8 cellular contexts compared by ENCODE assay signal in genomic region chr12:67482751-67483661, GRCh38.
DNase-seq lines count a peak whose midpoint lies in the region; ATAC-seq and TF ChIP-seq lines count a peak whose summit lies in the region.

No MANE protein-coding gene starts in this region.

- no peak overlapping the region for H3K27ac Mint-ChIP-seq in activated T-cell treated with anti-CD3 and anti-CD28 coated beads, Interleukin-2, amount 50 U/mL, for 72 hours

- TF ChIP-seq CTCF in GM13976 (IDR thresholded peaks at IDR 0.05; ENCODE audit: borderline replicate concordance, control extremely low read depth, extremely low read depth, insufficient read depth, missing control alignments) = no peak

- no peaks in the 10 kb centered on the region for H3K36me3 ChIP-seq in MG63

- ATAC-seq in GM18858 (IDR thresholded peaks at IDR 0.05; ENCODE audit: unreplicated experiment) = peak; percentile 56
- peak; percentile 63 for ATAC-seq in HG03025 (IDR thresholded peaks at IDR 0.05; ENCODE audit: low FRiP score, unreplicated experiment)
- peak; percentile 88 to 92 for ATAC-seq in activated T-cell treated with anti-CD3 and anti-CD28 coated beads, Interleukin-2, amount 50 U/mL, for 72 hours (replicated peaks in 1 of 2)

- no peaks in the 10 kb centered on the region for H3K27me3 Mint-ChIP-seq in activated T-cell treated with anti-CD3 and anti-CD28 coated beads, Interleukin-2, amount 50 U/mL, for 72 hours (ENCODE audit: low read depth)

- H3K4me1 Mint-ChIP-seq in activated T-cell treated with anti-CD3 and anti-CD28 coated beads, Interleukin-2, amount 50 U/mL, for 72 hours (ENCODE audit: low read depth) = peaks cover 36% of the 10 kb centered on the region

- H3K4me3 Mint-ChIP-seq in activated T-cell treated with anti-CD3 and anti-CD28 coated beads, Interleukin-2, amount 50 U/mL, for 72 hours = peak overlapping the region in 1 of 2 donors; percentile 7

- DNase-seq in NOMO-1 (lab: John Stamatoyannopoulos, UW; ENCODE audit: unreplicated experiment in 2 of 2) (peak; percentile 86 to 99), cardiac septum (ENCODE audit: low spot score) (peak; percentile 84), GM13976 (ENCODE audit: low spot score) (no peak), MG63 (no peak)
- peak; percentile 71 to 78 for DNase-seq in activated T-cell treated with anti-CD3 and anti-CD28 coated beads, Interleukin-2, amount 50 U/mL, for 72 hours
- peak; percentile 63 for DNase-seq in stimulated activated CD4-positive, alpha-beta T cell treated with anti-CD3 and anti-CD28 coated beads, Interleukin-15, amount 100 ng/mL, for 24 hours

- H3K9me3 ChIP-seq in MG63 = peaks cover 4% of the 10 kb centered on the region; the same call in 1 of the 2 replicates

- intact Hi-C loops in cardiac septum (cut with DNase I) = no loop called here

- no peaks in the 10 kb centered on the region for H3K27me3 ChIP-seq in MG63

- peaks cover 3 to 4% of the 10 kb centered on the region in 2 donors for H3K9me3 Mint-ChIP-seq in activated T-cell treated with anti-CD3 and anti-CD28 coated beads, Interleukin-2, amount 50 U/mL, for 72 hours

- no peak overlapping the region for H3K4me3 ChIP-seq in MG63

- peaks cover 7 to 11% of the 10 kb centered on the region in 2 donors for H3K36me3 Mint-ChIP-seq in activated T-cell treated with anti-CD3 and anti-CD28 coated beads, Interleukin-2, amount 50 U/mL, for 72 hours (ENCODE audit: insufficient read depth in 2 of 2)

- in situ Hi-C loops in GM13976 (cut with MboI; ENCODE audit: low sequenced_read_pairs, unreplicated experiment) = no loop called here

Comparison
In these comparisons a context has a peak if more than half of its experiments do, and no peak if none do; other contexts are left out.
1. DNase-seq: peak in NOMO-1 (2 of 2), activated T-cell treated with anti-CD3 and anti-CD28 coated beads, Interleukin-2, amount 50 U/mL, for 72 hours (2 of 2), cardiac septum (single experiment) and stimulated activated CD4-positive, alpha-beta T cell treated with anti-CD3 and anti-CD28 coated beads, Interleukin-15, amount 100 ng/mL, for 24 hours (single experiment); none in GM13976 (single experiment) and MG63 (single experiment).
2. Peak in every context shown above with its lines, with median percentiles within 50 percentile points of each other: ATAC-seq.